ENCODE assay signal across 12 cellular contexts in the genomic region with DNA sequence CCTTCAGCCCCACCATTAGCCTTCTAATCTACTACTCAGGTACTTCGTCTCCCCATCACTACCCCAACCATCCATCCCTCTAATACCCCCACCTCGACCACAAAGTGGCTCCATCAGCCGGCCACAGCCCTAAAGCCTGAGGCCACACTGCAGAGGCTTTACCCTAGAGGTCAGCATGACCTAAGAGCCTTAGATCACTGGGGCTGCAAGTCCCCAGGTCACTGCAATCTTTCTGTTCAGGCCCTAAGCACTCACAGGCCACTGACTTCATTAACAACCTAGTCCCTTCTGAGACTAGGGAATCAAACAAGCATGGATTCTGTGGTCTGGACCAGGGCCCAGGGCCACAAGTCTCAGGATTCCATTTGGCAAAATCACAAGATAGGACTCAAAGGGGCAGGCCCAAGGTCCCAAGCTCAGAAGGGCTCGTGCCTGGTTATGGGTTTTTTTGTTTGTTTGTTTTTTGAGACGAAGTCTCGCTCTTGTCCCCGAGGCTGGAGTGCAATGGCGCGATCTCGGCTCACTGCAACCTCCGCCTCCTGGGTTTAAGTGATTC. TPM values are rescaled to one million over a fixed set of nuclear protein-coding genes. Genes with fewer than 3 reads are reported as not detected.
DNase-seq lines count a peak whose midpoint lies in the region; ATAC-seq lines count a peak whose summit lies in the region.
"Had no signal": no experiment of that assay in that cellular context is flagged by ENCODE, and none has a peak within 500 bp of the region (broad histone marks: within the 10 kb centered on the region; RNA-seq: fewer than 3 reads in every experiment).

No MANE protein-coding gene starts in this region.

- DNase-seq in left cardiac atrium (no peak), Right ventricle myocardium superior (no peak), SK-MEL-5 (ENCODE audit: low read depth, low spot score) (peak; percentile 24), glomerular visceral epithelial cell (ENCODE audit: extremely low spot score) (peak; percentile 79), SK-N-DZ (ENCODE audit: low spot score) (no peak)
- DNase-seq in NK-92 treated with Interleukin-12 subunit alpha and Interleukin-12 subunit beta, amount 100 ng/mL, for 24 hours (lab: John Stamatoyannopoulos, UW) = no peak
- DNase-seq: activated naive CD4-positive, alpha-beta T cell treated with Interleukin-2 at 50 U/mL for 16 hours; effector CD8-positive, alpha-beta T cell; NCI-H2107; stimulated activated CD4-positive, alpha-beta T cell treated with anti-CD3 and anti-CD28 coated beads, Interleukin-4, amount 100 ng/mL, for 24 hours had no signal

- ATAC-seq in left cardiac atrium (peak; percentile 31 to 48), Right ventricle myocardium superior (ENCODE audit: poor library complexity) (no peak), HG03442 (IDR thresholded peaks at IDR 0.05; ENCODE audit: unreplicated experiment) (no peak), HG03196 (IDR thresholded peaks at IDR 0.05; ENCODE audit: unreplicated experiment) (no peak)

- intact Hi-C loops in left cardiac atrium (cut with DNase I) (no loop called here), Right ventricle myocardium superior (cut with DNase I) (no loop called here)

- in situ Hi-C loops in SK-MEL-5 (cut with HindIII; ENCODE audit: low pct_unique_long_range_greater_than_20kb, low sequenced_read_pairs) = no loop called here

RNA-seq across cellular contexts. Expression of a gene that starts 37.0 kb away (rescaled TPM):
- 100 to 1,000 TPM; 138 to 209 TPM for total RNA-seq in left cardiac atrium
- 120 TPM for total RNA-seq in Right ventricle myocardium superior
- 12.2 and 15.1 TPM in 2 replicates for total RNA-seq in SK-MEL-5 (2014; rRNA removed; shearing (Covaris generic))
- 11.6 and 12.2 TPM in 2 replicates for polyA plus RNA-seq in SK-MEL-5 (2015; cell fraction: cytosol; rRNA removed)
- polyA plus RNA-seq in SK-MEL-5 (2015; cell fraction: nucleus; rRNA removed) = 89.0 and 103 TPM in 2 replicates
- polyA plus RNA-seq in SK-N-DZ (2014; cell fraction: cytosol; rRNA removed) = 46.6 and 70.2 TPM in 2 replicates
- polyA plus RNA-seq in SK-N-DZ (2014; cell fraction: nucleus; rRNA removed) = 231 and 310 TPM in 2 replicates

Comparison
In these comparisons a context has a peak if more than half of its experiments do, and no peak if none do; other contexts are left out.
1. ATAC-seq: peak in left cardiac atrium (2 of 2); none in Right ventricle myocardium superior (single experiment), HG03442 (single experiment) and HG03196 (single experiment).
2. DNase-seq: peak in SK-MEL-5 (single experiment) and glomerular visceral epithelial cell (single experiment); none in left cardiac atrium (single experiment), Right ventricle myocardium superior (single experiment), SK-N-DZ (single experiment) and NK-92 treated with Interleukin-12 subunit alpha and Interleukin-12 subunit beta, amount 100 ng/mL, for 24 hours (single experiment).